8 cellular contexts compared by ENCODE assay signal in genomic region chr7:99407849-99408346, GRCh38. TPM values are rescaled to one million over a fixed set of nuclear protein-coding genes. Genes with fewer than 3 reads are reported as not detected.
DNase-seq lines count a peak whose midpoint lies in the region; ATAC-seq, FAIRE-seq and TF ChIP-seq lines count a peak whose summit lies in the region.
"Had no signal": no experiment of that assay in that cellular context is flagged by ENCODE, and none has a peak within 500 bp of the region (broad histone marks: within the 10 kb centered on the region; RNA-seq: fewer than 3 reads in every experiment).

No MANE protein-coding gene starts in this region.

- no peak for FAIRE-seq in small intestine (lab: Jason Lieb, UNC)
- FAIRE-seq: frontal cortex had no signal

- peak overlapping the region; percentile 84 to 100 (median 98) for H3K4me3 ChIP-seq in breast epithelium
- peak overlapping the region; percentile 87 to 88 for H3K4me3 ChIP-seq in small intestine (ENCODE audit: low read depth in 1 of 2, low read length in 2 of 2)

- H3K27me3 ChIP-seq in breast epithelium (no peaks in the 10 kb centered on the region), small intestine (ENCODE audit: control insufficient read depth in 2 of 2, insufficient read depth in 2 of 2, low read length in 2 of 2) (no peaks in the 10 kb centered on the region)

- H3K9me3 ChIP-seq in breast epithelium = no peaks in the 10 kb centered on the region
- no peaks in the 10 kb centered on the region for H3K9me3 ChIP-seq in small intestine (ENCODE audit: control insufficient read depth, low read depth)

- peak overlapping the region; percentile 96 to 97 for H3K27ac ChIP-seq in breast epithelium
- peak overlapping the region; percentile 74 to 99 for H3K27ac ChIP-seq in small intestine (ENCODE audit: low read depth in 1 of 2, low read length in 1 of 2)

- TF ChIP-seq POLR2A in breast epithelium (IDR thresholded peaks at IDR 0.05) = no peak

- intact Hi-C loops in breast epithelium (cut with DNase I; ENCODE audit: low total_unique reads) = no loop called here

- H3K36me3 ChIP-seq in breast epithelium = no peaks in the 10 kb centered on the region
- peaks cover 9 to 15% of the 10 kb centered on the region in 2 donors for H3K36me3 ChIP-seq in small intestine (ENCODE audit: control insufficient read depth in 2 of 2, insufficient read depth in 2 of 2, low read length in 2 of 2)

- WGBS in small intestine, 3 donors = 0 to 2% (median 0%) methylated on average over 28 of the region's 28 CpGs

- H3K4me1 ChIP-seq in breast epithelium (peaks cover 3 to 16% of the 10 kb centered on the region in 2 donors), small intestine (ENCODE audit: control insufficient read depth in 2 of 2, insufficient read depth in 1 of 2, low read depth in 1 of 2, low read length in 1 of 2) (peaks cover 5 to 13% of the 10 kb centered on the region in 2 donors)

- peak; percentile 88 for DNase-seq in GM03348 (ENCODE audit: low spot score)
- peak; percentile 73 for DNase-seq in SW480 (ENCODE audit: low spot score)
- peak in 1 of 2 donors; percentile 37 for DNase-seq in breast epithelium (ENCODE audit: low spot score in 2 of 2)
- DNase-seq in iris pigment epithelial cell (ENCODE audit: low read depth) = peak; percentile 84
- peak; percentile 45 for DNase-seq in small intestine

- peak; percentile 9 for ATAC-seq in HG02973 (IDR thresholded peaks at IDR 0.05; ENCODE audit: unreplicated experiment)
- no peak for ATAC-seq in HG02981 (IDR thresholded peaks at IDR 0.05; ENCODE audit: unreplicated experiment)

- no peak for TF ChIP-seq CTCF in breast epithelium (IDR thresholded peaks at IDR 0.05)

RNA-seq across cellular contexts. Expression of gene PDAP1, which starts 0.5 kb away (rescaled TPM):
- total RNA-seq in breast epithelium = 10 to 100 TPM; 39.4 to 86.4 (median 51.5) TPM
- 100 to 1,000 TPM; 108 to 212 (median 113) TPM for polyA plus RNA-seq in small intestine

RNA-seq across cellular contexts. Expression of gene BUD31, which starts 0.9 kb away (rescaled TPM):
- 10 to 100 TPM; 53.9 to 69.8 (median 65.4) TPM for total RNA-seq in breast epithelium
- 100 to 1,000 TPM; 130 to 166 (median 135) TPM for polyA plus RNA-seq in small intestine

RNA-seq across cellular contexts. Expression of gene PTCD1, which starts 30.7 kb away (rescaled TPM):
- 1 to 10 TPM; 4.5 to 8.3 (median 4.9) TPM for total RNA-seq in breast epithelium
- 1 to 10 TPM; 2.7 to 4.1 (median 3.8) TPM for polyA plus RNA-seq in small intestine

RNA-seq across cellular contexts. Expression of gene CPSF4, which starts 30.8 kb away (rescaled TPM):
- 10 to 100 TPM; 32.8 to 40.6 (median 32.9) TPM for total RNA-seq in breast epithelium
- 10 to 100 TPM; 24.4 to 28.3 (median 27.0) TPM for polyA plus RNA-seq in small intestine

RNA-seq across cellular contexts. Expression of gene ARPC1B, which starts 33.4 kb away (rescaled TPM):
- total RNA-seq in breast epithelium = 100 to 1,000 TPM; 108 to 176 (median 169) TPM
- 100 to 1,000 TPM; 316 to 358 (median 316) TPM for polyA plus RNA-seq in small intestine
